1 cellular context compared by ENCODE assay signal in the genomic region with DNA sequence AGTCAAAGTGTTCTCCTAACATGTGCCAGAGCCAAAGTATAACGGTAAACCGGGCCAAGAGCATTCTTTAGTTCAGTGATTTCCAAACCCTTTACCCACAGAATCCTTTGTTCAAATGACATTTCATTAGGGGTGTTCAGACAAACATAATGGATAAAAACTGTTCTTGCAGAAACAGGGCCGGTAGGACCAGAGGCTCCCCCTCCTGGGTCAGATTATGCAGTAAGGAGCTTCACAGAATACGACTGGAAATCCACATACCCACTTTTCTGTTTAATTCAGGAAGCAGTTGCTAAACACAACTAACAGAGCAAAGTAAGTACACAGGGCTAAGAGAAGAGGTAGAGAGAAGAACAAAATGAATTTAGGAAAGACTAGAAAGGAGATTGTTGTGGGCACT.
TF ChIP-seq lines count a peak whose summit lies in the region.

No MANE protein-coding gene starts in this region.

TF ChIP-seq in H1, 55 proteins besides CTCF, POLR2A, EP300 and RAD21 (continued from another document):
- no peak for TF ChIP-seq NANOG (IDR thresholded peaks at IDR 0.05; ENCODE audit: insufficient read depth, low read depth, low read length, poor library complexity, severe bottlenecking)
